1 cellular context compared by ENCODE assay signal in genomic region chr1:115648717-115649691, GRCh38.
TF ChIP-seq lines count a peak whose summit lies in the region.

No MANE protein-coding gene starts in this region.

TF ChIP-seq in HEK293, 187 proteins besides CTCF, POLR2A, EP300 and RAD21 (continued from another document):
- no peak for TF ChIP-seq ZNF518A (tag by site-specific recombination; conservative IDR thresholded peaks at IDR 0.05; ENCODE audit: low read depth)
- TF ChIP-seq KLF17 (tag by site-specific recombination; IDR thresholded peaks at IDR 0.05), result no peak
- TF ChIP-seq OVOL3 (tag by site-specific recombination; IDR thresholded peaks at IDR 0.05), result no peak
- no peak for TF ChIP-seq MEIS1 (CRISPR knock-in tag; IDR thresholded peaks at IDR 0.05; ENCODE audit: borderline replicate concordance)
- no peak for TF ChIP-seq ZNF394 (tag by site-specific recombination; IDR thresholded peaks at IDR 0.05; ENCODE audit: borderline replicate concordance)
- peak; percentile 93 for TF ChIP-seq PRDM1 (tag by site-specific recombination; IDR thresholded peaks at IDR 0.05)
- TF ChIP-seq ZNF791 (tag by site-specific recombination; IDR thresholded peaks at IDR 0.05), result no peak
- peak; percentile 69 for TF ChIP-seq OSR2 (tag by site-specific recombination; IDR thresholded peaks at IDR 0.05)
- no peak for TF ChIP-seq GLI2 (tag by site-specific recombination; IDR thresholded peaks at IDR 0.05; ENCODE audit: borderline replicate concordance, low read depth)
- TF ChIP-seq ZNF335 (tag by site-specific recombination; conservative IDR thresholded peaks at IDR 0.05), result no peak; the same call in 1 of the 2 replicates
- no peak for TF ChIP-seq ZFP37 (tag by site-specific recombination; IDR thresholded peaks at IDR 0.05)
- no peak for TF ChIP-seq ZNF211 (tag by site-specific recombination; IDR thresholded peaks at IDR 0.05; ENCODE audit: low read depth)
- no peak for TF ChIP-seq ZNF658 (tag by site-specific recombination; IDR thresholded peaks at IDR 0.05)
- TF ChIP-seq ZBTB21 (tag by site-specific recombination; IDR thresholded peaks at IDR 0.05), result no peak
- peak; percentile 73 for TF ChIP-seq ZNF398 (tag by site-specific recombination; IDR thresholded peaks at IDR 0.05)
- no peak for TF ChIP-seq ZNF362 (tag by site-specific recombination; IDR thresholded peaks at IDR 0.05)
- peak; percentile 19; the same call in 1 of the 2 replicates for TF ChIP-seq PATZ1 (tag by site-specific recombination; IDR thresholded peaks at IDR 0.05)
- no peak for TF ChIP-seq ZNF585B (tag by site-specific recombination; IDR thresholded peaks at IDR 0.05)
- peak; percentile 41; the same call in 1 of the 2 replicates for TF ChIP-seq PRDM10 (tag by site-specific recombination; IDR thresholded peaks at IDR 0.05)
- TF ChIP-seq SCRT2 (tag by site-specific recombination; IDR thresholded peaks at IDR 0.05), result no peak
- no peak for TF ChIP-seq ZBTB26 (tag by site-specific recombination; optimal IDR thresholded peaks at IDR 0.05)
- TF ChIP-seq ZNF843 (tag by site-specific recombination; IDR thresholded peaks at IDR 0.05), result no peak
- TF ChIP-seq ZNF174 (tag by site-specific recombination; IDR thresholded peaks at IDR 0.05), result no peak
- TF ChIP-seq ZNF514 (tag by site-specific recombination; IDR thresholded peaks at IDR 0.05), result no peak
- TF ChIP-seq ZNF26 (tag by site-specific recombination; IDR thresholded peaks at IDR 0.05), result no peak
